1 cellular context compared by ENCODE assay signal in the genomic region with DNA sequence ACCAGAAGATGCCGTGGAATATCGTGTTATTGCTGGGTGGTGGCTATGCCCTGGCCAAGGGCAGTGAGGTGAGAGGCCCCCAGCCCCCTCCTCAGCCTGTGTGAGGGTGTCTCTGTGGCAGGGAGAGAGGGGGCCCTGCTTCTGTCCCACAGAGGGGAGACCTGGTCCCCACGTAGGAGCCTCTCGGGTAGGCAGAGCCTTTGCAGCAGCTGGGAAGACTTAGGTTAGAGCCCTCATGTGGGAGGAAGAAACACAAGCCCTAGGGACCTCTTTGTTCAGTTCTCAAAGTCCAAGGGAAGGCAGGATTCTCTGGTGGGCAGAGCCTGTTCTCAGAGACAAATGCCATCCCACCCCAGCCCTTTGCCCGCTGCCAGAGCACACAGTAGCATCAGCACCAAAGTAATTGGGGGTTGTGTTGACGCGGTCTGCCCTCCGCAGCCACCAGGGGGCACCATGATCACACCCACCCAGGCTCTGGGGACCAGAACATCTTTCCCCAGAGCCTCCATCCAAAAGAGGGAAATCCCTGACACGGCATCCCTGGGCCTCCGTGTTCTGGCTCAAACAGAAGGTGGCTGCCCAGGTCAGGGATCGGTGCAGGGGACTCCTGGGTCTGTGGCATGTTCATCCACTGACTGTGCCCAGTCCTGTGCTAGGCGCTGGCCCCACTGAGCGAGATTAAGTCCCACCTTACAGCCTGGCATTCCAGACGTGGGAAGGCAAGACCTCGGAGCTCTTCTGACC.
A peak's percentile ranks its signal among the peaks of the same experiment; 100 is the strongest.
TF ChIP-seq lines count a peak whose summit lies in the region.

No MANE protein-coding gene starts in this region.

TF ChIP-seq in HepG2, 621 proteins besides CTCF, POLR2A, EP300 and RAD21 (continues in another document):
- TF ChIP-seq, protein P1, sequence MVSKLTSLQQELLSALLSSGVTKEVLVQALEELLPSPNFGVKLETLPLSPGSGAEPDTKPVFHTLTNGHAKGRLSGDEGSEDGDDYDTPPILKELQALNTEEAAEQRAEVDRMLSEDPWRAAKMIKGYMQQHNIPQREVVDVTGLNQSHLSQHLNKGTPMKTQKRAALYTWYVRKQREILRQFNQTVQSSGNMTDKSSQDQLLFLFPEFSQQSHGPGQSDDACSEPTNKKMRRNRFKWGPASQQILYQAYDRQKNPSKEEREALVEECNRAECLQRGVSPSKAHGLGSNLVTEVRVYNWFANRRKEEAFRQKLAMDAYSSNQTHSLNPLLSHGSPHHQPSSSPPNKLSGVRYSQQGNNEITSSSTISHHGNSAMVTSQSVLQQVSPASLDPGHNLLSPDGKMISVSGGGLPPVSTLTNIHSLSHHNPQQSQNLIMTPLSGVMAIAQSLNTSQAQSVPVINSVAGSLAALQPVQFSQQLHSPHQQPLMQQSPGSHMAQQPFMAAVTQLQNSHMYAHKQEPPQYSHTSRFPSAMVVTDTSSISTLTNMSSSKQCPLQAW (CRISPR knock-in tag; IDR thresholded peaks at IDR 0.05): 0 out of 2 replicates have a peak, but pooled peaks have one; percentile 28
- TF ChIP-seq ZNF780A (CRISPR knock-in tag; IDR thresholded peaks at IDR 0.05) (no peak), STAG1 (CRISPR knock-in tag; IDR thresholded peaks at IDR 0.05) (peak; percentile 94), FOXA1 (IDR thresholded peaks at IDR 0.05) (no peak), FOXA1 (CRISPR knock-in tag; IDR thresholded peaks at IDR 0.05) (peak; percentile 64), FOXP1 (IDR thresholded peaks at IDR 0.05) (no peak), FOXP1 (CRISPR knock-in tag; IDR thresholded peaks at IDR 0.05) (no peak), SMC3 (IDR thresholded peaks at IDR 0.05; ENCODE audit: low read length) (peak; percentile 75), ZBTB1 (CRISPR knock-in tag; IDR thresholded peaks at IDR 0.05; ENCODE audit: borderline replicate concordance) (no peak), SALL1 (CRISPR knock-in tag; IDR thresholded peaks at IDR 0.05) (0 out of 2 replicates have a peak, but pooled peaks have one; percentile 21), KDM2A (CRISPR knock-in tag; IDR thresholded peaks at IDR 0.05; ENCODE audit: borderline replicate concordance, low read depth) (peak; percentile 53), PITX1 (CRISPR knock-in tag; IDR thresholded peaks at IDR 0.05) (peak; percentile 22; the same call in 1 of the 2 replicates), AGO2 (optimal IDR thresholded peaks at IDR 0.05; ENCODE audit: low read depth, low read length) (no peak), ZNF556 (CRISPR knock-in tag; IDR thresholded peaks at IDR 0.05; ENCODE audit: borderline replicate concordance) (peak; percentile 54; the same call in 1 of the 2 replicates), MYC (CRISPR knock-in tag; IDR thresholded peaks at IDR 0.05; ENCODE audit: borderline replicate concordance) (no peak), TAF15 (IDR thresholded peaks at IDR 0.05; ENCODE audit: low read depth, low read length, poor library complexity, severe bottlenecking) (no peak), CREM (IDR thresholded peaks at IDR 0.05) (peak; percentile 25; the same call in 1 of the 2 replicates), CREM (CRISPR knock-in tag; IDR thresholded peaks at IDR 0.05) (no peak)
- TF ChIP-seq, protein P2, sequence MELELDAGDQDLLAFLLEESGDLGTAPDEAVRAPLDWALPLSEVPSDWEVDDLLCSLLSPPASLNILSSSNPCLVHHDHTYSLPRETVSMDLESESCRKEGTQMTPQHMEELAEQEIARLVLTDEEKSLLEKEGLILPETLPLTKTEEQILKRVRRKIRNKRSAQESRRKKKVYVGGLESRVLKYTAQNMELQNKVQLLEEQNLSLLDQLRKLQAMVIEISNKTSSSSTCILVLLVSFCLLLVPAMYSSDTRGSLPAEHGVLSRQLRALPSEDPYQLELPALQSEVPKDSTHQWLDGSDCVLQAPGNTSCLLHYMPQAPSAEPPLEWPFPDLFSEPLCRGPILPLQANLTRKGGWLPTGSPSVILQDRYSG (CRISPR knock-in tag; IDR thresholded peaks at IDR 0.05): no peak
- TF ChIP-seq, protein P3, sequence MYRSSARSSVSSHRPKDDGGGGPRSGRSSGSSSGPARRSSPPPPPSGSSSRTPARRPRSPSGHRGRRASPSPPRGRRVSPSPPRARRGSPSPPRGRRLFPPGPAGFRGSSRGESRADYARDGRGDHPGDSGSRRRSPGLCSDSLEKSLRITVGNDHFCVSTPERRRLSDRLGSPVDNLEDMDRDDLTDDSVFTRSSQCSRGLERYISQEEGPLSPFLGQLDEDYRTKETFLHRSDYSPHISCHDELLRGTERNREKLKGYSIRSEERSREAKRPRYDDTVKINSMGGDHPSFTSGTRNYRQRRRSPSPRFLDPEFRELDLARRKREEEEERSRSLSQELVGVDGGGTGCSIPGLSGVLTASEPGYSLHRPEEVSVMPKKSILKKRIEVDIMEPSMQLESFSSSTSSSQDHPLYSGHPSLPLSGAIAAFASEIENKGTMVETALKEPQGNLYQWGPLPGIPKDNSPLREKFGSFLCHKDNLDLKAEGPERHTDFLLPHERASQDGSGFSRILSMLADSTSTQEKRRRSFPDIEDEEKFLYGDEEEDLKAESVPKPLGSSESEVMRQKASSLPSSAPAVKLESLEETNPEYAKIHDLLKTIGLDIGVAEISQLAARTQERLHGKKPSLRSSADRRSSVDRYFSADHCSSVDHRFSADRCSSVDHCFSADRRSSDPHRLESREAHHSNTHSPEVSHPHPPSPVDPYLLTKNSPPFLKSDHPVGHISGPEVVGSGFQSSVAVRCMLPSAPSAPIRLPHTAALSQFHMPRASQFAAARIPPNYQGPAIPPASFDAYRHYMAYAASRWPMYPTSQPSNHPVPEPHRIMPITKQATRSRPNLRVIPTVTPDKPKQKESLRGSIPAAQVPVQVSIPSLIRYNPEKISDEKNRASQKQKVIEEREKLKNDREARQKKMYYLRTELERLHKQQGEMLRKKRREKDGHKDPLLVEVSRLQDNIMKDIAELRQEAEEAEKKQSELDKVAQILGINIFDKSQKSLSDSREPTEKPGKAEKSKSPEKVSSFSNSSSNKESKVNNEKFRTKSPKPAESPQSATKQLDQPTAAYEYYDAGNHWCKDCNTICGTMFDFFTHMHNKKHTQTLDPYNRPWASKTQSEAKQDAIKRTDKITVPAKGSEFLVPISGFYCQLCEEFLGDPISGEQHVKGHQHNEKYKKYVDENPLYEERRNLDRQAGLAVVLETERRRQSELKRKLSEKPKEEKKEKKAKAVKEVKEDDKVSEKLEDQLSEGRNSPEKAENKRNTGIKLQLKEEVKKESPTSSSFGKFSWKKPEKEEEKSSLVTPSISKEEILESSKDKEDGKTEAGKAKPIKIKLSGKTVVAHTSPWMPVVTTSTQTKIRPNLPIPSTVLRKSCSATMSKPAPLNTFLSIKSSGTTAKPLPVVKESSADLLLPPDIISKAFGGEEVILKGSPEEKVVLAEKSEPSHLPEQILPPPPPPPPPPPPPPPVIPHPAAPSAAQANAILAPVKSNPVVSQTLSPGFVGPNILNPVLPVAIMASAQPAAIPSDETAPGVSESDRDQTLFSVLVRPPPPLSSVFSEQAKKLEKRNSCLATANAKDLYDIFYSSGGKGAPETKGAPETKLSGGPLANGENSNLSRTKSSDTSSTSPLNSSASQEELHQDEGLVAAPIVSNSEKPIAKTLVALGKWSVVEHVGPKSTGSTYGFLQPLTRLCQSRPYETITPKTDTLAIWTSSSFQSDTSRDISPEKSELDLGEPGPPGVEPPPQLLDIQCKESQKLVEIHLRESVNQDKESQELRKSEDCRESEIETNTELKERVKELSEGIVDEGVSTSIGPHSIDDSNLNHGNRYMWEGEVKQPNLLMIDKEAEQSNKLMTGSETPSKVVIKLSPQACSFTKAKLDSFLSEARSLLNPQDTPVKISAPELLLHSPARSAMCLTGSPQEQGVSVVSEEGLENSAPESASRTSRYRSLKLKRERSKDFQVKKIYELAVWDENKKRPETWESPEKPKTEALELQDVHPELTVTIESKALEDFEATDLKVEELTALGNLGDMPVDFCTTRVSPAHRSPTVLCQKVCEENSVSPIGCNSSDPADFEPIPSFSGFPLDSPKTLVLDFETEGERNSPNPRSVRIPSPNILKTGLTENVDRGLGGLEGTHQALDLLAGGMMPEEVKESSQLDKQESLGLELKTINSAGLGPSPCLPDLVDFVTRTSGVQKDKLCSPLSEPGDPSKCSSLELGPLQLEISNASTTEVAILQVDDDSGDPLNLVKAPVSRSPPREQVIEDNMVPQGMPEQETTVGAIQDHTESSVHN (CRISPR knock-in tag; IDR thresholded peaks at IDR 0.05): 0 out of 2 replicates have a peak, but pooled peaks have one; percentile 21
- TF ChIP-seq, protein P4, sequence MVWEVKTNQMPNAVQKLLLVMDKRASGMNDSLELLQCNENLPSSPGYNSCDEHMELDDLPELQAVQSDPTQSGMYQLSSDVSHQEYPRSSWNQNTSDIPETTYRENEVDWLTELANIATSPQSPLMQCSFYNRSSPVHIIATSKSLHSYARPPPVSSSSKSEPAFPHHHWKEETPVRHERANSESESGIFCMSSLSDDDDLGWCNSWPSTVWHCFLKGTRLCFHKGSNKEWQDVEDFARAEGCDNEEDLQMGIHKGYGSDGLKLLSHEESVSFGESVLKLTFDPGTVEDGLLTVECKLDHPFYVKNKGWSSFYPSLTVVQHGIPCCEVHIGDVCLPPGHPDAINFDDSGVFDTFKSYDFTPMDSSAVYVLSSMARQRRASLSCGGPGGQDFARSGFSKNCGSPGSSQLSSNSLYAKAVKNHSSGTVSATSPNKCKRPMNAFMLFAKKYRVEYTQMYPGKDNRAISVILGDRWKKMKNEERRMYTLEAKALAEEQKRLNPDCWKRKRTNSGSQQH (CRISPR knock-in tag; IDR thresholded peaks at IDR 0.05; ENCODE audit: low read depth): 0 out of 2 replicates have a peak, but pooled peaks have one; percentile 50
- TF ChIP-seq, protein P5, sequence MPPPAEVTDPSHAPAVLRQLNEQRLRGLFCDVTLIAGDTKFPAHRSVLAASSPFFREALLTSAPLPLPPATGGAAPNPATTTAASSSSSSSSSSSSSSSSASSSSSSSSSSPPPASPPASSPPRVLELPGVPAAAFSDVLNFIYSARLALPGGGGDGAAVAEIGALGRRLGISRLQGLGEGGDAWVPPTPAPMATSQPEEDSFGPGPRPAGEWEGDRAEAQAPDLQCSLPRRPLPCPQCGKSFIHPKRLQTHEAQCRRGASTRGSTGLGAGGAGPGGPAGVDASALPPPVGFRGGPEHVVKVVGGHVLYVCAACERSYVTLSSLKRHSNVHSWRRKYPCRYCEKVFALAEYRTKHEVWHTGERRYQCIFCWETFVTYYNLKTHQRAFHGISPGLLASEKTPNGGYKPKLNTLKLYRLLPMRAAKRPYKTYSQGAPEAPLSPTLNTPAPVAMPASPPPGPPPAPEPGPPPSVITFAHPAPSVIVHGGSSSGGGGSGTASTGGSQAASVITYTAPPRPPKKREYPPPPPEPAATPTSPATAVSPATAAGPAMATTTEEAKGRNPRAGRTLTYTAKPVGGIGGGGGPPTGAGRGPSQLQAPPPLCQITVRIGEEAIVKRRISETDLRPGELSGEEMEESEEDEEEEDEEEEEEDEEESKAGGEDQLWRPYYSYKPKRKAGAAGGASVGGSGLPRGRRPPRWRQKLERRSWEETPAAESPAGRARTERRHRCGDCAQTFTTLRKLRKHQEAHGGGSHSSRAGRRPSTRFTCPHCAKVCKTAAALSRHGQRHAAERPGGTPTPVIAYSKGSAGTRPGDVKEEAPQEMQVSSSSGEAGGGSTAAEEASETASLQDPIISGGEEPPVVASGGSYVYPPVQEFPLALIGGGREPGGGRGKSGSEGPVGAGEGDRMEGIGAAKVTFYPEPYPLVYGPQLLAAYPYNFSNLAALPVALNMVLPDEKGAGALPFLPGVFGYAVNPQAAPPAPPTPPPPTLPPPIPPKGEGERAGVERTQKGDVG (CRISPR knock-in tag; IDR thresholded peaks at IDR 0.05; ENCODE audit: borderline replicate concordance): no peak
- TF ChIP-seq, protein P6, sequence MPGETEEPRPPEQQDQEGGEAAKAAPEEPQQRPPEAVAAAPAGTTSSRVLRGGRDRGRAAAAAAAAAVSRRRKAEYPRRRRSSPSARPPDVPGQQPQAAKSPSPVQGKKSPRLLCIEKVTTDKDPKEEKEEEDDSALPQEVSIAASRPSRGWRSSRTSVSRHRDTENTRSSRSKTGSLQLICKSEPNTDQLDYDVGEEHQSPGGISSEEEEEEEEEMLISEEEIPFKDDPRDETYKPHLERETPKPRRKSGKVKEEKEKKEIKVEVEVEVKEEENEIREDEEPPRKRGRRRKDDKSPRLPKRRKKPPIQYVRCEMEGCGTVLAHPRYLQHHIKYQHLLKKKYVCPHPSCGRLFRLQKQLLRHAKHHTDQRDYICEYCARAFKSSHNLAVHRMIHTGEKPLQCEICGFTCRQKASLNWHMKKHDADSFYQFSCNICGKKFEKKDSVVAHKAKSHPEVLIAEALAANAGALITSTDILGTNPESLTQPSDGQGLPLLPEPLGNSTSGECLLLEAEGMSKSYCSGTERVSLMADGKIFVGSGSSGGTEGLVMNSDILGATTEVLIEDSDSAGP (CRISPR knock-in tag; IDR thresholded peaks at IDR 0.05; ENCODE audit: borderline replicate concordance): 0 out of 2 replicates have a peak, but pooled peaks have one; percentile 24
- TF ChIP-seq, protein P7, sequence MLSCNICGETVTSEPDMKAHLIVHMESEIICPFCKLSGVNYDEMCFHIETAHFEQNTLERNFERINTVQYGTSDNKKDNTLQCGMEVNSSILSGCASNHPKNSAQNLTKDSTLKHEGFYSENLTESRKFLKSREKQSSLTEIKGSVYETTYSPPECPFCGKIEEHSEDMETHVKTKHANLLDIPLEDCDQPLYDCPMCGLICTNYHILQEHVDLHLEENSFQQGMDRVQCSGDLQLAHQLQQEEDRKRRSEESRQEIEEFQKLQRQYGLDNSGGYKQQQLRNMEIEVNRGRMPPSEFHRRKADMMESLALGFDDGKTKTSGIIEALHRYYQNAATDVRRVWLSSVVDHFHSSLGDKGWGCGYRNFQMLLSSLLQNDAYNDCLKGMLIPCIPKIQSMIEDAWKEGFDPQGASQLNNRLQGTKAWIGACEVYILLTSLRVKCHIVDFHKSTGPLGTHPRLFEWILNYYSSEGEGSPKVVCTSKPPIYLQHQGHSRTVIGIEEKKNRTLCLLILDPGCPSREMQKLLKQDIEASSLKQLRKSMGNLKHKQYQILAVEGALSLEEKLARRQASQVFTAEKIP (CRISPR knock-in tag; IDR thresholded peaks at IDR 0.05; ENCODE audit: borderline replicate concordance): no peak
- TF ChIP-seq, protein P8, sequence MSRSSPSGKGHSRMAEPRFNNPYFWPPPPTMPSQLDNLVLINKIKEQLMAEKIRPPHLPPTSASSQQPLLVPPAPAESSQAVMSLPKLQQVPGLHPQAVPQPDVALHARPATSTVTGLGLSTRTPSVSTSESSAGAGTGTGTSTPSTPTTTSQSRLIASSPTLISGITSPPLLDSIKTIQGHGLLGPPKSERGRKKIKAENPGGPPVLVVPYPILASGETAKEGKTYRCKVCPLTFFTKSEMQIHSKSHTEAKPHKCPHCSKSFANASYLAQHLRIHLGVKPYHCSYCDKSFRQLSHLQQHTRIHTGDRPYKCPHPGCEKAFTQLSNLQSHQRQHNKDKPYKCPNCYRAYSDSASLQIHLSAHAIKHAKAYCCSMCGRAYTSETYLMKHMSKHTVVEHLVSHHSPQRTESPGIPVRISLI (CRISPR knock-in tag; IDR thresholded peaks at IDR 0.05; ENCODE audit: borderline replicate concordance): no peak
- TF ChIP-seq, protein P9, sequence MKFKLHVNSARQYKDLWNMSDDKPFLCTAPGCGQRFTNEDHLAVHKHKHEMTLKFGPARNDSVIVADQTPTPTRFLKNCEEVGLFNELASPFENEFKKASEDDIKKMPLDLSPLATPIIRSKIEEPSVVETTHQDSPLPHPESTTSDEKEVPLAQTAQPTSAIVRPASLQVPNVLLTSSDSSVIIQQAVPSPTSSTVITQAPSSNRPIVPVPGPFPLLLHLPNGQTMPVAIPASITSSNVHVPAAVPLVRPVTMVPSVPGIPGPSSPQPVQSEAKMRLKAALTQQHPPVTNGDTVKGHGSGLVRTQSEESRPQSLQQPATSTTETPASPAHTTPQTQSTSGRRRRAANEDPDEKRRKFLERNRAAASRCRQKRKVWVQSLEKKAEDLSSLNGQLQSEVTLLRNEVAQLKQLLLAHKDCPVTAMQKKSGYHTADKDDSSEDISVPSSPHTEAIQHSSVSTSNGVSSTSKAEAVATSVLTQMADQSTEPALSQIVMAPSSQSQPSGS (CRISPR knock-in tag; IDR thresholded peaks at IDR 0.05): no peak
